In the genomic region with DNA sequence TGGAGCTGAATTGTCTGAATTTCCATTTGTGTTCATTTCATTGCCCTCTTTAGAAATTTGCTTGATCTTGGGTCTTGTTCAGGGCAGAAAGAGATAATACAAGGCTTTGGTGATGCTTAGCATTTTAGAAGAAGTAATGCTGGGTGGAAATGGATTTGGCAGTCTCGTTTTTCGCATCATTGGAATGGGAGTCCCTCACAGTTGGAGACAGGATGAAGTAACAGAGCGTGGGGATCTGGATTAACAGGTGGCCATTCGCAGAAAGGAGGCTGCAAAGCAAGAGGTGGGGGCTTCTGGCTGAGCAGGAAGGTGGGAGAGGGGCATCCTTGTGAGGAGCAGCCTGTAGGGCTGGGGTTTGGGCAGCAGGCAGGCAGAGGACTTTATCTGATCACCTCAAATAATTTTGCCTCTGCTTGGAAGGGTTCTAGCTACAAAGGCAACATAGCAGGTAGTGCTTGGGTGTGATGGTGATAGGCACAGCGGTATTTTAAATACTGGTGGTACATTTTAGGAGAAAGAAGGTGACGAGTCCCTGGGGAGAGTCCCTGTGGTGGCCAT, we compare ENCODE assay signal across 1 cellular context.
TF ChIP-seq lines count a peak whose summit lies in the region.

No MANE protein-coding gene starts in this region.

TF ChIP-seq in IMR-90, 13 proteins besides CTCF, POLR2A, EP300 and RAD21 (continued from another document):
- TF ChIP-seq MAZ (IDR thresholded peaks at IDR 0.05; ENCODE audit: borderline replicate concordance, low read depth, low read length) = no peak
- TF ChIP-seq, protein P1, sequence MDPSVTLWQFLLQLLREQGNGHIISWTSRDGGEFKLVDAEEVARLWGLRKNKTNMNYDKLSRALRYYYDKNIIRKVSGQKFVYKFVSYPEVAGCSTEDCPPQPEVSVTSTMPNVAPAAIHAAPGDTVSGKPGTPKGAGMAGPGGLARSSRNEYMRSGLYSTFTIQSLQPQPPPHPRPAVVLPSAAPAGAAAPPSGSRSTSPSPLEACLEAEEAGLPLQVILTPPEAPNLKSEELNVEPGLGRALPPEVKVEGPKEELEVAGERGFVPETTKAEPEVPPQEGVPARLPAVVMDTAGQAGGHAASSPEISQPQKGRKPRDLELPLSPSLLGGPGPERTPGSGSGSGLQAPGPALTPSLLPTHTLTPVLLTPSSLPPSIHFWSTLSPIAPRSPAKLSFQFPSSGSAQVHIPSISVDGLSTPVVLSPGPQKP (IDR thresholded peaks at IDR 0.05; ENCODE audit: borderline replicate concordance, low read depth, low read length) = no peak
- TF ChIP-seq CHD1 (IDR thresholded peaks at IDR 0.05; ENCODE audit: low read depth, low read length) = no peak
- no peak for TF ChIP-seq RFX5 (IDR thresholded peaks at IDR 0.05; ENCODE audit: low read depth, low read length)
- no peak for TF ChIP-seq FOS (IDR thresholded peaks at IDR 0.05; ENCODE audit: low read depth, low read length)
- no peak for TF ChIP-seq MAFK (IDR thresholded peaks at IDR 0.05; ENCODE audit: low read depth, low read length)
- no peak for TF ChIP-seq CEBPB (IDR thresholded peaks at IDR 0.05; ENCODE audit: low read depth, low read length)
